In the genomic region with DNA sequence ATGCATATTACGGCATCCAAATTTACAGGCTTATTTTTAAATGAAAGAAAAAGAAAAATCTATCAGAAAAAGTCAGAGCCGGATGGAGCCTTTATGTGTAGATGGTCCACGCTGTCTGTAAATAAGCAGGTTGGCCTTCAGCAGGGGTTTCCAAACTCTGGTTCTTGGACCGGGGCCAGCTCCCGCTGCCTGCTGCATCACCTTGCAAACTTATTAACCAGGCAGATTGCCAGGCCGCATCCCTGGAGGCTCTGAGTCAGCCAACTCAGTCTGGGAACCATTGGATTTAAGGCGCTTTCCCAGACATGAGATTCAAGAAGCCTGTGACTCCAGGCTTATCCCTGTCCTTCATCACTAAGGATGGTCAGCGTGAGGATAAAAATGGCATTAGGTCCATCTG, we compare ENCODE assay signal across 11 cellular contexts.
DNase-seq lines count a peak whose midpoint lies in the region; ATAC-seq and TF ChIP-seq lines count a peak whose summit lies in the region.
"Had no signal": no experiment of that assay in that cellular context is flagged by ENCODE, and none has a peak within 500 bp of the region (broad histone marks: within the 10 kb centered on the region; RNA-seq: fewer than 3 reads in every experiment).

No MANE protein-coding gene starts in this region.

- H3K36me3 Mint-ChIP-seq in HFFc6 (ENCODE audit: low read depth): no peaks in the 10 kb centered on the region
- H3K36me3 Mint-ChIP-seq in endodermal cell (ENCODE audit: low read depth): no peaks in the 10 kb centered on the region
- no peaks in the 10 kb centered on the region for H3K36me3 Mint-ChIP-seq in endothelial cell (ENCODE audit: low read depth, unreplicated experiment)
- H3K36me3 Mint-ChIP-seq: activated naive CD4-positive, alpha-beta T cell treated with anti-CD3 and anti-CD28 coated beads, Interleukin-2, amount 50 U/mL, for 72 hours had no signal

- H3K27ac Mint-ChIP-seq in HFFc6 (no peak overlapping the region), endodermal cell (no peak overlapping the region), endothelial cell (ENCODE audit: unreplicated experiment) (no peak overlapping the region)
- H3K27ac Mint-ChIP-seq: activated naive CD4-positive, alpha-beta T cell treated with anti-CD3 and anti-CD28 coated beads, Interleukin-2, amount 50 U/mL, for 72 hours; stimulated activated naive CD8-positive, alpha-beta T cell treated with anti-CD3 and anti-CD28 coated beads, Interleukin-15, Interleukin-2, amounts not matched to agents 100 ng/mL and 50 ng/mL, for 24 hours had no signal

- H3K4me3 ChIP-seq in endodermal cell (ENCODE audit: low read length): no peak overlapping the region
- H3K4me3 ChIP-seq: GM12878 had no signal

- DNase-seq in HFFc6 (peak; percentile 40), NCI-H524 (lab: John Stamatoyannopoulos, UW) (peak; percentile 82 to 95), endodermal cell (peak; percentile 39), sciatic nerve (ENCODE audit: low spot score) (peak; percentile 81), GDM1 (lab: John Stamatoyannopoulos, UW) (no peak), endothelial cell (ENCODE audit: low spot score) (no peak), hippocampal formation (lab: John Stamatoyannopoulos, UW) (no peak)

- TF ChIP-seq CTCF in HFFc6 (IDR thresholded peaks at IDR 0.05): no peak
- TF ChIP-seq CTCF in endodermal cell (conservative IDR thresholded peaks at IDR 0.05): no peak
- TF ChIP-seq CTCF in endothelial cell (IDR thresholded peaks at IDR 0.05; ENCODE audit: unreplicated experiment): no peak

- H3K9ac ChIP-seq in endodermal cell (ENCODE audit: extremely low read depth, low read length, poor library complexity, severe bottlenecking): no peak overlapping the region

- ATAC-seq in sciatic nerve (no peak), HG02678 (IDR thresholded peaks at IDR 0.05; ENCODE audit: unreplicated experiment) (no peak)
- ATAC-seq: activated naive CD4-positive, alpha-beta T cell treated with anti-CD3 and anti-CD28 coated beads, Interleukin-2, amount 50 U/mL, for 72 hours; GM12878 had no signal

- no peak overlapping the region for H3K4me3 Mint-ChIP-seq in HFFc6
- H3K4me3 Mint-ChIP-seq in endodermal cell: no peak overlapping the region
- no peak overlapping the region for H3K4me3 Mint-ChIP-seq in endothelial cell (ENCODE audit: unreplicated experiment)
- H3K4me3 Mint-ChIP-seq: stimulated activated naive CD8-positive, alpha-beta T cell treated with anti-CD3 and anti-CD28 coated beads, Interleukin-15, Interleukin-2, amounts not matched to agents 100 ng/mL and 50 ng/mL, for 24 hours had no signal

- H3K9me3 Mint-ChIP-seq in HFFc6 (no peaks in the 10 kb centered on the region), endodermal cell (no peaks in the 10 kb centered on the region), endothelial cell (ENCODE audit: unreplicated experiment) (no peaks in the 10 kb centered on the region)
- H3K9me3 Mint-ChIP-seq: activated naive CD4-positive, alpha-beta T cell treated with anti-CD3 and anti-CD28 coated beads, Interleukin-2, amount 50 U/mL, for 72 hours; stimulated activated naive CD8-positive, alpha-beta T cell treated with anti-CD3 and anti-CD28 coated beads, Interleukin-15, Interleukin-2, amounts not matched to agents 100 ng/mL and 50 ng/mL, for 24 hours had no signal

- H3K27me3 Mint-ChIP-seq in HFFc6 (ENCODE audit: insufficient read depth): peaks cover 13% of the 10 kb centered on the region
- H3K27me3 Mint-ChIP-seq in endodermal cell (ENCODE audit: insufficient read depth): no peaks in the 10 kb centered on the region
- H3K27me3 Mint-ChIP-seq in endothelial cell (ENCODE audit: unreplicated experiment): peaks cover 5% of the 10 kb centered on the region

- peaks cover 7% of the 10 kb centered on the region for H3K4me1 ChIP-seq in endodermal cell (ENCODE audit: control insufficient read depth, insufficient read depth, low read length)

- H3K4me1 Mint-ChIP-seq in HFFc6 (ENCODE audit: low read depth): no peaks in the 10 kb centered on the region
- peaks cover 40% of the 10 kb centered on the region for H3K4me1 Mint-ChIP-seq in endodermal cell
- H3K4me1 Mint-ChIP-seq in endothelial cell (ENCODE audit: unreplicated experiment): peaks cover 7% of the 10 kb centered on the region

- H3K36me3 ChIP-seq in endodermal cell (ENCODE audit: control insufficient read depth, insufficient read depth, low read length): no peaks in the 10 kb centered on the region

- no peak overlapping the region for H3K27ac ChIP-seq in endodermal cell (ENCODE audit: low read depth, low read length)

- H3K27me3 ChIP-seq in endodermal cell (ENCODE audit: control insufficient read depth, insufficient read depth, low read length, poor library complexity, severe bottlenecking): no peaks in the 10 kb centered on the region

- intact Hi-C loops in sciatic nerve (cut with DNase I): no loop called here

- 93 to 98% methylated on average over 4 to 8 of the region's 8 CpGs for WGBS in endodermal cell (ENCODE audit: insufficient coverage in 1 of 2, insufficient read length in 1 of 2), 2 experiments

- H3K9me3 ChIP-seq in endodermal cell (ENCODE audit: control insufficient read depth, low read length): no peaks in the 10 kb centered on the region

Comparison
In these comparisons a context has a peak if more than half of its experiments do, and no peak if none do; other contexts are left out.
1. DNase-seq: peak in HFFc6 (single experiment), NCI-H524 (2 of 2), endodermal cell (single experiment) and sciatic nerve (single experiment); none in GDM1 (single experiment), endothelial cell (single experiment) and hippocampal formation (0 of 2).